In the genomic region with DNA sequence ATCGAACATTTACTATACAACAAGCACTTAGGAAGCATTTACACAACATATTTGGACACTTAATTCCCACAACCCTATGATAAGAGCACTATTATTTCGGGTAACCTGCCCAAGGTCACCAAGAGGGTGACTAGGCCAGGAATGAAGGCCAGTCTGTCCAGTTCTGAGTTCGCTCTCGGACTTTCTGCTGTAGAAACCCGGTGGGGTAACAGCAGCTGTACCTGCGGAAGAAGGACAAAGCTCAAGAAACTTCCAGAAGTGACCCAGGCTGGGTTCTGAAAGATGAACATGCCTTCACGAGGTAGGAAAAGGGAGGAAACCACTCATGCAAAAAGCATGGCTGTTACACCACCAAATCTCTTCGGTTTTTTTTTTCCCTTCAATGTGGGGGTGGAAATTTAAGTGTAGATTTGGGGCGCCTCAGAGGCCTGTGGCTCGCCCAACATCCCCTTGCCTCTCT, we compare ENCODE assay signal across 1 cellular context.
TF ChIP-seq lines count a peak whose summit lies in the region.

No MANE protein-coding gene starts in this region.

TF ChIP-seq in GM12878, 131 proteins besides CTCF, POLR2A, EP300 and RAD21:
- TF ChIP-seq RBBP5 (conservative IDR thresholded peaks at IDR 0.05) (no peak), SREBF2 (IDR thresholded peaks at IDR 0.05; ENCODE audit: low read length) (no peak), ETV6 (conservative IDR thresholded peaks at IDR 0.05 in 1 of 2, IDR thresholded peaks at IDR 0.05 in 1 of 2; ENCODE audit: borderline replicate concordance in 1 of 2, low read depth in 1 of 2) (no peak), EZH2 (IDR thresholded peaks at IDR 0.05; ENCODE audit: borderline replicate concordance, control insufficient read depth, low read depth, low read length) (no peak), IKZF2 (IDR thresholded peaks at IDR 0.05) (no peak; a peak in 1 of 4 replicates), EGR1 (IDR thresholded peaks at IDR 0.05; ENCODE audit: borderline replicate concordance in 1 of 2, low read depth in 2 of 2, low read length in 2 of 2) (no peak), MEF2B (IDR thresholded peaks at IDR 0.05; ENCODE audit: partially characterized antibody, poor library complexity, severe bottlenecking) (no peak), YBX1 (IDR thresholded peaks at IDR 0.05) (no peak), TAF1 (IDR thresholded peaks at IDR 0.05; ENCODE audit: borderline replicate concordance, low read depth, low read length) (no peak), FOXK2 (IDR thresholded peaks at IDR 0.05) (no peak), JUND (IDR thresholded peaks at IDR 0.05; ENCODE audit: low read depth, low read length) (no peak), CHD1 (IDR thresholded peaks at IDR 0.05; ENCODE audit: low read depth, low read length) (no peak), LARP7 (IDR thresholded peaks at IDR 0.05) (no peak), NR2C2 (IDR thresholded peaks at IDR 0.05; ENCODE audit: borderline replicate concordance, control insufficient read depth, insufficient read length, low read depth) (no peak), RELB (IDR thresholded peaks at IDR 0.05; ENCODE audit: low read depth) (no peak)
- TF ChIP-seq, protein P1, sequence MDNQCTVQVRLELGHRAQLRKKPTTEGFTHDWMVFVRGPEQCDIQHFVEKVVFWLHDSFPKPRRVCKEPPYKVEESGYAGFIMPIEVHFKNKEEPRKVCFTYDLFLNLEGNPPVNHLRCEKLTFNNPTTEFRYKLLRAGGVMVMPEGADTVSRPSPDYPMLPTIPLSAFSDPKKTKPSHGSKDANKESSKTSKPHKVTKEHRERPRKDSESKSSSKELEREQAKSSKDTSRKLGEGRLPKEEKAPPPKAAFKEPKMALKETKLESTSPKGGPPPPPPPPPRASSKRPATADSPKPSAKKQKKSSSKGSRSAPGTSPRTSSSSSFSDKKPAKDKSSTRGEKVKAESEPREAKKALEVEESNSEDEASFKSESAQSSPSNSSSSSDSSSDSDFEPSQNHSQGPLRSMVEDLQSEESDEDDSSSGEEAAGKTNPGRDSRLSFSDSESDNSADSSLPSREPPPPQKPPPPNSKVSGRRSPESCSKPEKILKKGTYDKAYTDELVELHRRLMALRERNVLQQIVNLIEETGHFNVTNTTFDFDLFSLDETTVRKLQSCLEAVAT (IDR thresholded peaks at IDR 0.05), result no peak
- TF ChIP-seq, protein P2, sequence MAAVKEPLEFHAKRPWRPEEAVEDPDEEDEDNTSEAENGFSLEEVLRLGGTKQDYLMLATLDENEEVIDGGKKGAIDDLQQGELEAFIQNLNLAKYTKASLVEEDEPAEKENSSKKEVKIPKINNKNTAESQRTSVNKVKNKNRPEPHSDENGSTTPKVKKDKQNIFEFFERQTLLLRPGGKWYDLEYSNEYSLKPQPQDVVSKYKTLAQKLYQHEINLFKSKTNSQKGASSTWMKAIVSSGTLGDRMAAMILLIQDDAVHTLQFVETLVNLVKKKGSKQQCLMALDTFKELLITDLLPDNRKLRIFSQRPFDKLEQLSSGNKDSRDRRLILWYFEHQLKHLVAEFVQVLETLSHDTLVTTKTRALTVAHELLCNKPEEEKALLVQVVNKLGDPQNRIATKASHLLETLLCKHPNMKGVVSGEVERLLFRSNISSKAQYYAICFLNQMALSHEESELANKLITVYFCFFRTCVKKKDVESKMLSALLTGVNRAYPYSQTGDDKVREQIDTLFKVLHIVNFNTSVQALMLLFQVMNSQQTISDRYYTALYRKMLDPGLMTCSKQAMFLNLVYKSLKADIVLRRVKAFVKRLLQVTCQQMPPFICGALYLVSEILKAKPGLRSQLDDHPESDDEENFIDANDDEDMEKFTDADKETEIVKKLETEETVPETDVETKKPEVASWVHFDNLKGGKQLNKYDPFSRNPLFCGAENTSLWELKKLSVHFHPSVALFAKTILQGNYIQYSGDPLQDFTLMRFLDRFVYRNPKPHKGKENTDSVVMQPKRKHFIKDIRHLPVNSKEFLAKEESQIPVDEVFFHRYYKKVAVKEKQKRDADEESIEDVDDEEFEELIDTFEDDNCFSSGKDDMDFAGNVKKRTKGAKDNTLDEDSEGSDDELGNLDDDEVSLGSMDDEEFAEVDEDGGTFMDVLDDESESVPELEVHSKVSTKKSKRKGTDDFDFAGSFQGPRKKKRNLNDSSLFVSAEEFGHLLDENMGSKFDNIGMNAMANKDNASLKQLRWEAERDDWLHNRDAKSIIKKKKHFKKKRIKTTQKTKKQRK (IDR thresholded peaks at IDR 0.05; ENCODE audit: low read depth, low read length), result no peak
- TF ChIP-seq, protein P3, sequence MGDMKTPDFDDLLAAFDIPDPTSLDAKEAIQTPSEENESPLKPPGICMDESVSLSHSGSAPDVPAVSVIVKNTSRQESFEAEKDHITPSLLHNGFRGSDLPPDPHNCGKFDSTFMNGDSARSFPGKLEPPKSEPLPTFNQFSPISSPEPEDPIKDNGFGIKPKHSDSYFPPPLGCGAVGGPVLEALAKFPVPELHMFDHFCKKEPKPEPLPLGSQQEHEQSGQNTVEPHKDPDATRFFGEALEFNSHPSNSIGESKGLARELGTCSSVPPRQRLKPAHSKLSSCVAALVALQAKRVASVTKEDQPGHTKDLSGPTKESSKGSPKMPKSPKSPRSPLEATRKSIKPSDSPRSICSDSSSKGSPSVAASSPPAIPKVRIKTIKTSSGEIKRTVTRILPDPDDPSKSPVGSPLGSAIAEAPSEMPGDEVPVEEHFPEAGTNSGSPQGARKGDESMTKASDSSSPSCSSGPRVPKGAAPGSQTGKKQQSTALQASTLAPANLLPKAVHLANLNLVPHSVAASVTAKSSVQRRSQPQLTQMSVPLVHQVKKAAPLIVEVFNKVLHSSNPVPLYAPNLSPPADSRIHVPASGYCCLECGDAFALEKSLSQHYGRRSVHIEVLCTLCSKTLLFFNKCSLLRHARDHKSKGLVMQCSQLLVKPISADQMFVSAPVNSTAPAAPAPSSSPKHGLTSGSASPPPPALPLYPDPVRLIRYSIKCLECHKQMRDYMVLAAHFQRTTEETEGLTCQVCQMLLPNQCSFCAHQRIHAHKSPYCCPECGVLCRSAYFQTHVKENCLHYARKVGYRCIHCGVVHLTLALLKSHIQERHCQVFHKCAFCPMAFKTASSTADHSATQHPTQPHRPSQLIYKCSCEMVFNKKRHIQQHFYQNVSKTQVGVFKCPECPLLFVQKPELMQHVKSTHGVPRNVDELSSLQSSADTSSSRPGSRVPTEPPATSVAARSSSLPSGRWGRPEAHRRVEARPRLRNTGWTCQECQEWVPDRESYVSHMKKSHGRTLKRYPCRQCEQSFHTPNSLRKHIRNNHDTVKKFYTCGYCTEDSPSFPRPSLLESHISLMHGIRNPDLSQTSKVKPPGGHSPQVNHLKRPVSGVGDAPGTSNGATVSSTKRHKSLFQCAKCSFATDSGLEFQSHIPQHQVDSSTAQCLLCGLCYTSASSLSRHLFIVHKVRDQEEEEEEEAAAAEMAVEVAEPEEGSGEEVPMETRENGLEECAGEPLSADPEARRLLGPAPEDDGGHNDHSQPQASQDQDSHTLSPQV (IDR thresholded peaks at IDR 0.05), result no peak
